ENCODE assay signal across 8 cellular contexts in genomic region chr20:36672991-36673390, GRCh38. TPM values are rescaled to one million over a fixed set of nuclear protein-coding genes. Genes with fewer than 3 reads are reported as not detected.
"Had no signal": no experiment of that assay in that cellular context is flagged by ENCODE, and none has a peak within 500 bp of the region (broad histone marks: within the 10 kb centered on the region; RNA-seq: fewer than 3 reads in every experiment).

No MANE protein-coding gene starts in this region.

- H3K4me2 ChIP-seq: GM23338 had no signal

- H3K4me3 ChIP-seq: GM23338 had no signal

- H2AFZ ChIP-seq: GM23338 had no signal

- ATAC-seq: GM23338 had no signal

- DNase-seq: H9, HCEC 1CT, KBM-7 had no signal

- FAIRE-seq: H1, H54, HTR-8/SVneo had no signal

RNA-seq across cellular contexts. Expression of gene SLA2, which starts 27.0 kb away (rescaled TPM):
- total RNA-seq: GM23338, H1, HT-29 had no signal
